19 cellular contexts compared by ENCODE assay signal in genomic region chr22:27785818-27786217, GRCh38. TPM values are rescaled to one million over a fixed set of nuclear protein-coding genes. Genes with fewer than 3 reads are reported as not detected.
DNase-seq lines count a peak whose midpoint lies in the region; ATAC-seq and TF ChIP-seq lines count a peak whose summit lies in the region.
"Had no signal": no experiment of that assay in that cellular context is flagged by ENCODE, and none has a peak within 500 bp of the region (broad histone marks: within the 10 kb centered on the region; RNA-seq: fewer than 3 reads in every experiment).

No MANE protein-coding gene starts in this region.

- in situ Hi-C loops in astrocyte of the cerebellum (cut with HindIII; ENCODE audit: low sequenced_read_pairs): no loop called here

- CTCF ChIA-PET in PC-3 (lab: Charles Lee): no interaction called here

- peak overlapping the region; percentile 7; the same call in 1 of the 2 replicates for H3K4me2 ChIP-seq in BLaER1
- H3K4me2 ChIP-seq in PC-3 (ENCODE audit: low read length): no peak overlapping the region

- H3K4me3 ChIP-seq in BLaER1 (no peak overlapping the region), astrocyte of the cerebellum (ENCODE audit: low read depth, low read length) (peak overlapping the region; percentile 15), lower lobe of right lung (no peak overlapping the region), skeletal muscle tissue (ENCODE audit: low read length in 3 of 3) (no peak overlapping the region), PC-3 (ENCODE audit: low read length) (no peak overlapping the region)
- H3K4me3 ChIP-seq: BLaER1 treated with 17β-estradiol and CSF1 and Interleukin-3, amounts not matched to agents 10 nM and 100 nM had no signal

- no peaks in the 10 kb centered on the region for H3K79me2 ChIP-seq in PC-3 (ENCODE audit: low read length)

- DNase-seq in astrocyte of the cerebellum (ENCODE audit: low read depth) (no peak), lower lobe of right lung (no peak), dedifferentiated amniotic fluid mesenchymal stem cell (ENCODE audit: extremely low spot score) (no peak), PC-3 (no peak), NCI-H2196 (lab: John Stamatoyannopoulos, UW; ENCODE audit: unreplicated experiment) (no peak)
- DNase-seq: activated naive CD4-positive, alpha-beta T cell treated with anti-CD3 and anti-CD28 coated beads, Interleukin-2, amount 10 ng/mL, durations not matched to agents 7 days and 5 days; activated T-cell treated with anti-CD3 and anti-CD28 coated beads, Interleukin-2, amount 50 U/mL, for 72 hours; Caco-2; KG1; NCI-H526 treated with DMSO at 0.1 percent for 48 hours; stimulated activated CD4-positive, alpha-beta T cell treated with anti-CD3 and anti-CD28 coated beads, Interleukin-2, amount 100 ng/mL, for 24 hours; stimulated activated naive B cell treated with anti-CD40 and anti-IgM and Interleukin-4, amounts not matched to agents 10 μg/mL and 1 μg/mL and 100 μg/mL, for 72 hours; trophoblast cell had no signal

- no TSS peak for BruUV-seq in PC-3 (replicated peaks; lab: Mats Ljungman, UMichigan)

- TF ChIP-seq CTCF in astrocyte of the cerebellum (IDR thresholded peaks at IDR 0.05; ENCODE audit: low read depth, low read length, missing control alignments) (no peak), lower lobe of right lung (IDR thresholded peaks at IDR 0.05) (no peak), PC-3 (conservative IDR thresholded peaks at IDR 0.05; ENCODE audit: low read depth, low read length) (no peak)

- intact Hi-C loops in lower lobe of right lung (cut with DNase I): no loop called here
- intact Hi-C loops in PC-3 (cut with micrococcal nuclease): no loop called here

- H3K36me3 ChIP-seq in BLaER1 (no peaks in the 10 kb centered on the region), lower lobe of right lung (no peaks in the 10 kb centered on the region), skeletal muscle tissue (ENCODE audit: control insufficient read depth in 3 of 3, insufficient read depth in 3 of 3, low read length in 3 of 3) (peaks cover 0 to 2% (median 2%) of the 10 kb centered on the region in 3 donors), PC-3 (ENCODE audit: low read depth, low read length) (no peaks in the 10 kb centered on the region)
- H3K36me3 ChIP-seq: BLaER1 treated with 17β-estradiol and CSF1 and Interleukin-3, amounts not matched to agents 10 nM and 100 nM had no signal

- no peak overlapping the region for H2AFZ ChIP-seq in PC-3 (ENCODE audit: low read length)

- no peaks in the 10 kb centered on the region for H3K9me2 ChIP-seq in PC-3 (replicated peaks; ENCODE audit: low read length)

- H3K9ac ChIP-seq in BLaER1: no peak overlapping the region
- H3K9ac ChIP-seq in skeletal muscle tissue (ENCODE audit: low read depth in 1 of 3, low read length in 3 of 3): peak overlapping the region in 2 of 3 donors; percentile 35 to 64
- H3K9ac ChIP-seq in PC-3 (ENCODE audit: low read length): no peak overlapping the region
- H3K9ac ChIP-seq: BLaER1 treated with 17β-estradiol and CSF1 and Interleukin-3, amounts not matched to agents 10 nM and 100 nM had no signal

- H3F3A ChIP-seq in PC-3 (ENCODE audit: low read length, unreplicated experiment): no peaks in the 10 kb centered on the region

- H3K4me1 ChIP-seq in BLaER1 (peaks cover 6% of the 10 kb centered on the region), lower lobe of right lung (peaks cover 5% of the 10 kb centered on the region), skeletal muscle tissue (ENCODE audit: control insufficient read depth in 3 of 3, insufficient read depth in 3 of 3, low read length in 3 of 3) (peaks cover 80 to 90% (median 85%) of the 10 kb centered on the region in 3 donors), PC-3 (ENCODE audit: insufficient read depth, low read length) (no peaks in the 10 kb centered on the region)
- H3K4me1 ChIP-seq: Caco-2 had no signal

- H3K9me3 ChIP-seq in BLaER1 (no peaks in the 10 kb centered on the region), lower lobe of right lung (no peaks in the 10 kb centered on the region), skeletal muscle tissue (ENCODE audit: control insufficient read depth in 3 of 3, low read length in 3 of 3) (no peaks in the 10 kb centered on the region), PC-3 (ENCODE audit: low read length) (no peaks in the 10 kb centered on the region)
- H3K9me3 ChIP-seq: BLaER1 treated with 17β-estradiol and CSF1 and Interleukin-3, amounts not matched to agents 10 nM and 100 nM; Caco-2 had no signal

- no peaks in the 10 kb centered on the region for H3K27me3 ChIP-seq in BLaER1
- H3K27me3 ChIP-seq in lower lobe of right lung (ENCODE audit: low read depth): no peaks in the 10 kb centered on the region
- no peaks in the 10 kb centered on the region for H3K27me3 ChIP-seq in skeletal muscle tissue (ENCODE audit: control insufficient read depth in 3 of 3, insufficient read depth in 3 of 3, low read length in 3 of 3)
- H3K27me3 ChIP-seq in PC-3 (ENCODE audit: low read length): no peaks in the 10 kb centered on the region
- H3K27me3 ChIP-seq: BLaER1 treated with 17β-estradiol and CSF1 and Interleukin-3, amounts not matched to agents 10 nM and 100 nM had no signal

- ATAC-seq in lower lobe of right lung (no peak), PC-3 (no peak), GM19328 (IDR thresholded peaks at IDR 0.05; ENCODE audit: unreplicated experiment) (no peak)
- ATAC-seq: activated T-cell treated with anti-CD3 and anti-CD28 coated beads, Interleukin-2, amount 50 U/mL, for 72 hours; natural killer cell treated with Interleukin-12 subunit alpha and Interleukin-12 subunit beta and Interleukin-15 and Interleukin-18, amount 100 ng/mL, for 72 hours; stimulated activated naive B cell treated with anti-CD40 and anti-IgM and Interleukin-4, amounts not matched to agents 10 μg/mL and 1 μg/mL and 100 μg/mL, for 72 hours had no signal

- H3K27ac ChIP-seq in BLaER1 (no peak overlapping the region), lower lobe of right lung (peak overlapping the region; percentile 11), skeletal muscle tissue (ENCODE audit: low read depth, low read length) (peak overlapping the region; percentile 61), PC-3 (ENCODE audit: low read length) (no peak overlapping the region)
- H3K27ac ChIP-seq: BLaER1 treated with 17β-estradiol and CSF1 and Interleukin-3, amounts not matched to agents 10 nM and 100 nM had no signal

- POLR2A ChIA-PET in PC-3 (lab: Charles Lee; ENCODE audit: unreplicated experiment): no interaction called here

- peaks cover 29% of the 10 kb centered on the region; the same call in 1 of the 2 replicates for H4K20me1 ChIP-seq in BLaER1
- no peaks in the 10 kb centered on the region for H4K20me1 ChIP-seq in PC-3 (ENCODE audit: low read length)
- H4K20me1 ChIP-seq: BLaER1 treated with 17β-estradiol and CSF1 and Interleukin-3, amounts not matched to agents 10 nM and 100 nM had no signal

RNA-seq across cellular contexts. Expression of gene MN1, which starts 15.7 kb away (rescaled TPM):
- total RNA-seq in lower lobe of right lung (6.5 TPM), skeletal muscle tissue (2.6 TPM), PC-3 (2014; rRNA removed) (2.7 and 3.1 TPM in 2 replicates)
- total RNA-seq: HT-29 had no signal

Comparison
In these comparisons a context has a peak if more than half of its experiments do, and no peak if none do; other contexts are left out.
1. H3K27ac ChIP-seq: peak in lower lobe of right lung (single experiment) and skeletal muscle tissue (single experiment); none in BLaER1 (single experiment) and PC-3 (single experiment).
2. H3K9ac ChIP-seq: peak in skeletal muscle tissue (2 of 3); none in BLaER1 (single experiment) and PC-3 (single experiment).